In the genomic region with DNA sequence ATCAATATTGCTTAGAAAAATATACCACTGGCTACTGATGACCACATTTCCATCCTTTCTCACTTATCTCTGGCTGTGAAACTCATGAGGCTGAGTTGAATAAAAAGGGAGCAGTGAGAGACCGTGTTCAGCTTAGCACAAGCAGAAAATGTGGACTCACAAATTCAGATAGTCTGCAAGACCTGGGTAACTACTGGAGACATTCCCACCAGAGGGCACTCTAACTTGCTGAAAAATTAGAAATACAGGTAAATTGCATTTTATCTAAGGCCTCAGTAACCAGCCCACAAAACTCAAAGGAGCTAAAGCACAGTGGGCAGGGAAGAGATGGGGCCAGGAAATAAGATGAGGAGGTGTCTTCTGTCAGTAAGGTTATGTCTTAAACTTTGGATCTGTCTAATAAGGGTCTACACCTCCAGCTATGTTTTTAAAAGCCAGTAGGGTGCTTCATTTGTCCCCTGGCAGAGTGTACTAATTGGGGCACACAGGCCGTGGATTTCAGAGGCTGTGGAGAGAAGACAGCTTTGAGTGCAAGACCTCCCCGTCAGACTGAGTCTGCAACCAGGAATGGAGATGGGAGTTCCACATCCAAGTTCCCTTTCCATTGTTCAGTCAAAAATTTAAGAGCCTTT, we compare ENCODE assay signal across 8 cellular contexts. TPM values are rescaled to one million over a fixed set of nuclear protein-coding genes. Genes with fewer than 3 reads are reported as not detected.
DNase-seq lines count a peak whose midpoint lies in the region; ATAC-seq lines count a peak whose summit lies in the region.

No MANE protein-coding gene starts in this region.

- H3K27ac Mint-ChIP-seq in stimulated activated effector memory CD8-positive, alpha-beta T cell treated with anti-CD3 and anti-CD28 coated beads, Interleukin-12 subunit alpha, Interleukin-12 subunit beta, amount 100 ng/mL, for 72 hours = no peak overlapping the region

- peak; percentile 64 for ATAC-seq in stimulated activated effector memory CD8-positive, alpha-beta T cell treated with anti-CD3 and anti-CD28 coated beads, Interleukin-12 subunit alpha, Interleukin-12 subunit beta, amount 100 ng/mL, for 72 hours
- ATAC-seq in HG03097 (IDR thresholded peaks at IDR 0.05; ENCODE audit: low FRiP score, unreplicated experiment) = no peak

- no peaks in the 10 kb centered on the region for H3K9me3 Mint-ChIP-seq in stimulated activated effector memory CD8-positive, alpha-beta T cell treated with anti-CD3 and anti-CD28 coated beads, Interleukin-12 subunit alpha, Interleukin-12 subunit beta, amount 100 ng/mL, for 72 hours

- no peak overlapping the region for H3K4me3 Mint-ChIP-seq in stimulated activated effector memory CD8-positive, alpha-beta T cell treated with anti-CD3 and anti-CD28 coated beads, Interleukin-12 subunit alpha, Interleukin-12 subunit beta, amount 100 ng/mL, for 72 hours

- H3K36me3 Mint-ChIP-seq in stimulated activated effector memory CD8-positive, alpha-beta T cell treated with anti-CD3 and anti-CD28 coated beads, Interleukin-12 subunit alpha, Interleukin-12 subunit beta, amount 100 ng/mL, for 72 hours = no peaks in the 10 kb centered on the region

- H3K4me1 Mint-ChIP-seq in stimulated activated effector memory CD8-positive, alpha-beta T cell treated with anti-CD3 and anti-CD28 coated beads, Interleukin-12 subunit alpha, Interleukin-12 subunit beta, amount 100 ng/mL, for 72 hours = no peaks in the 10 kb centered on the region

- DNase-seq in NCI-H2171 treated with DMSO at 0.1 percent for 48 hours (lab: John Stamatoyannopoulos, UW) (peak; percentile 42), NCI-H2171 (lab: John Stamatoyannopoulos, UW) (no peak), H4 (ENCODE audit: low spot score) (peak; percentile 37), NCI-H2107 (lab: John Stamatoyannopoulos, UW) (peak; percentile 18), glomerular visceral epithelial cell (ENCODE audit: extremely low spot score) (peak; percentile 58)
- DNase-seq in activated CD4-positive, alpha-beta T cell treated with anti-CD3 and anti-CD28 coated beads, Interleukin-2, amount 50 U/mL, for 1 hour = peak; percentile 7
- DNase-seq in stimulated activated effector memory CD8-positive, alpha-beta T cell treated with anti-CD3 and anti-CD28 coated beads, Interleukin-12 subunit alpha, Interleukin-12 subunit beta, amount 100 ng/mL, for 72 hours (ENCODE audit: low spot score in 2 of 2) = no peak

RNA-seq across cellular contexts. Expression of a gene that starts 8.7 kb away (rescaled TPM):
- 98.4 and 108 TPM in 2 replicates for total RNA-seq in H4 (2014; rRNA removed; shearing (Covaris generic))

RNA-seq across cellular contexts. Expression of a gene that starts 29.2 kb away (rescaled TPM):
- 12.6 and 13.2 TPM in 2 replicates for total RNA-seq in H4 (2014; rRNA removed; shearing (Covaris generic))

RNA-seq across cellular contexts. Expression of a gene that starts 29.5 kb away (rescaled TPM):
- 7.3 and 10.9 TPM in 2 replicates for total RNA-seq in H4 (2014; rRNA removed; shearing (Covaris generic))

RNA-seq across cellular contexts. Expression of a gene that starts 53.8 kb away (rescaled TPM):
- not detected in 2 replicates for total RNA-seq in H4 (2014; rRNA removed; shearing (Covaris generic))

RNA-seq across cellular contexts. Expression of a gene that starts 55.6 kb away (rescaled TPM):
- 5.9 and 7.7 TPM in 2 replicates for total RNA-seq in H4 (2014; rRNA removed; shearing (Covaris generic))

Comparison
In these comparisons a context has a peak if more than half of its experiments do, and no peak if none do; other contexts are left out.
1. DNase-seq: peak in NCI-H2171 treated with DMSO at 0.1 percent for 48 hours (single experiment), H4 (single experiment), NCI-H2107 (single experiment), activated CD4-positive, alpha-beta T cell treated with anti-CD3 and anti-CD28 coated beads, Interleukin-2, amount 50 U/mL, for 1 hour (single experiment) and glomerular visceral epithelial cell (single experiment); none in NCI-H2171 (single experiment) and stimulated activated effector memory CD8-positive, alpha-beta T cell treated with anti-CD3 and anti-CD28 coated beads, Interleukin-12 subunit alpha, Interleukin-12 subunit beta, amount 100 ng/mL, for 72 hours (0 of 2).